ENCODE assay signal across 8 cellular contexts in genomic region chr4:3791910-3792542, GRCh38. TPM values are rescaled to one million over a fixed set of nuclear protein-coding genes. Genes with fewer than 3 reads are reported as not detected.
DNase-seq lines count a peak whose midpoint lies in the region; ATAC-seq, FAIRE-seq and TF ChIP-seq lines count a peak whose summit lies in the region.

No MANE protein-coding gene starts in this region.

- POLR2A ChIA-PET in K562 (lab: Yijun Ruan, JAX), result interaction anchor here (0.5 to 0.6 kb wide), 2 partner anchors 21 to 60 kb away, joined by 3 read pairs; no protein-coding TSS in a partner anchor

- TF ChIP-seq RAD21 in K562 (CRISPR knock-in tag; conservative IDR thresholded peaks at IDR 0.05 in 1 of 2, IDR thresholded peaks at IDR 0.05 in 1 of 2), result no peak
- no peak for TF ChIP-seq RAD21 in liver (IDR thresholded peaks at IDR 0.05)

- H3K4me1 ChIP-seq in K562 (replicated peaks in 1 of 2; ENCODE audit: control insufficient read depth in 2 of 2, insufficient read depth in 2 of 2, low read length in 2 of 2) (no peaks in the 10 kb centered on the region), liver (ENCODE audit: control insufficient read depth in 4 of 4, insufficient read depth in 4 of 4, low read length in 3 of 4) (no peaks in the 10 kb centered on the region), spleen (no peaks in the 10 kb centered on the region)

- H3K36me3 ChIP-seq in K562 (ENCODE audit: control insufficient read depth, insufficient read depth, low read length), result no peaks in the 10 kb centered on the region
- H3K36me3 ChIP-seq in liver (ENCODE audit: control insufficient read depth in 4 of 4, insufficient read depth in 3 of 4, low read depth in 1 of 4, low read length in 3 of 4), result no peaks in the 10 kb centered on the region
- no peaks in the 10 kb centered on the region for H3K36me3 ChIP-seq in spleen

- H3K9me1 ChIP-seq in K562 (ENCODE audit: control insufficient read depth, insufficient read depth, low read length), result peaks cover 2% of the 10 kb centered on the region

- H3K9ac ChIP-seq in K562 (ENCODE audit: insufficient read depth in 1 of 2, low read depth in 2 of 2, low read length in 2 of 2) (no peak overlapping the region), liver (ENCODE audit: low read depth in 1 of 2, low read length in 2 of 2) (no peak overlapping the region)

- no peak overlapping the region for H3K4me2 ChIP-seq in K562 (ENCODE audit: insufficient read depth, low read length)

- H2AFZ ChIP-seq in K562 (ENCODE audit: low read depth, low read length), result no peak overlapping the region

- FAIRE-seq in K562 (lab: Jason Lieb, UNC), result no peak

- TF ChIP-seq POLR2A in K562 (conservative IDR thresholded peaks at IDR 0.05) (no peak), spleen (IDR thresholded peaks at IDR 0.05) (no peak)

- BruUV-seq in K562 (replicated peaks; lab: Mats Ljungman, UMichigan), result no TSS peak

- 0 out of 2 replicates have a peak, but pooled peaks cover 11% of the 10 kb centered on the region for H4K20me1 ChIP-seq in K562 (replicated peaks; ENCODE audit: control insufficient read depth, insufficient read depth, low read length)

- TF ChIP-seq CTCF in K562 (IDR thresholded peaks at IDR 0.05 in 2 of 3, conservative IDR thresholded peaks at IDR 0.05 in 1 of 3; ENCODE audit: insufficient read depth in 2 of 3, low read depth in 1 of 3, low read length in 3 of 3), result no peak
- TF ChIP-seq CTCF in liver (IDR thresholded peaks at IDR 0.05; ENCODE audit: low read depth, low read length, missing input control), result no peak
- TF ChIP-seq CTCF in spleen (IDR thresholded peaks at IDR 0.05 in 8 of 11, conservative IDR thresholded peaks at IDR 0.05 in 3 of 11), result no peak

- CTCF ChIA-PET in K562 (lab: Yijun Ruan, JAX; ENCODE audit: low intra/inter-chr PET ratio), result no interaction called here

- no peak overlapping the region for H3K4me3 ChIP-seq in K562
- no peak overlapping the region for H3K4me3 ChIP-seq in liver (ENCODE audit: low read depth in 1 of 3, low read length in 3 of 3)
- no peak overlapping the region for H3K4me3 ChIP-seq in spleen

- H3K27me3 ChIP-seq in K562 (ENCODE audit: control insufficient read depth in 2 of 2, insufficient read depth in 2 of 2, low read length in 2 of 2), result peaks cover 0 to 18% of the 10 kb centered on the region in 2 experiments; a peak in 2 of 5 replicates
- H3K27me3 ChIP-seq in liver (ENCODE audit: control insufficient read depth in 4 of 4, insufficient read depth in 4 of 4, low read length in 3 of 4), result no peaks in the 10 kb centered on the region
- H3K27me3 ChIP-seq in spleen (replicated peaks in 1 of 7), result peaks cover 0 to 40% (median 9%) of the 10 kb centered on the region in 7 donors

- H3K9me3 ChIP-seq in K562 (replicated peaks; ENCODE audit: control insufficient read depth, insufficient read depth, low read depth, low read length) (no peaks in the 10 kb centered on the region), liver (ENCODE audit: control insufficient read depth in 4 of 4, low read length in 3 of 4) (peaks cover 0 to 5% (median 3%) of the 10 kb centered on the region in 4 donors), spleen (peaks cover 0 to 35% (median 27%) of the 10 kb centered on the region in 8 donors)

- no peaks in the 10 kb centered on the region for H3K79me2 ChIP-seq in K562 (ENCODE audit: control insufficient read depth, insufficient read depth, low read length)

- peak; percentile 85 for ATAC-seq in K562

- TF ChIP-seq EP300 in K562 (IDR thresholded peaks at IDR 0.05; ENCODE audit: low read length), result no peak

- 2% methylated on average over 11 of the region's 13 CpGs for WGBS in K562 (ENCODE audit: insufficient coverage, low coverage, missing lambda C conversion rate)
- 17% methylated on average over 13 of the region's 13 CpGs for WGBS in liver
- WGBS in spleen, 5 donors, result 23 to 29% (median 27%) methylated on average over 11 to 13 of the region's 13 CpGs

- no peak overlapping the region for H3K27ac ChIP-seq in K562 (ENCODE audit: extremely low read depth, low read depth, low read length)
- no peak overlapping the region for H3K27ac ChIP-seq in liver (ENCODE audit: low read depth in 1 of 2, low read length in 2 of 2)
- no peak overlapping the region for H3K27ac ChIP-seq in spleen

- peak; percentile 67 for DNase-seq in AG20443 (ENCODE audit: low spot score)
- peak; percentile 79 for DNase-seq in HuH-7 (ENCODE audit: low spot score)
- DNase-seq in K562 (ENCODE audit: extremely low read depth in 1 of 4, low spot score in 3 of 4), result peak; percentile 46 to 66 (median 56)
- DNase-seq in NCI-H510A treated with DMSO at 0.1 percent for 48 hours (lab: John Stamatoyannopoulos, UW), result no peak
- DNase-seq in NCI-H2196 treated with DMSO at 0.1 percent for 48 hours (lab: John Stamatoyannopoulos, UW; ENCODE audit: unreplicated experiment), result no peak
- DNase-seq in NCI-H2029 treated with DMSO at 0.1 percent for 48 hours (lab: John Stamatoyannopoulos, UW), result no peak
- no peak for DNase-seq in spleen

- intact Hi-C loops in K562 (cut with micrococcal nuclease) (no loop called here), spleen (cut with DNase I; ENCODE audit: low total_unique reads) (no loop called here)

- in situ Hi-C loops in K562 (cut with MboI), result no loop called here

TF ChIP-seq in K562, 482 proteins besides CTCF, POLR2A, EP300 and RAD21 (continues in another document):
- TF ChIP-seq MIER1 (IDR thresholded peaks at IDR 0.05; ENCODE audit: low read depth), result peak; percentile 93
- no peak for TF ChIP-seq PURB (CRISPR knock-in tag; IDR thresholded peaks at IDR 0.05; ENCODE audit: low read depth)
- TF ChIP-seq ZNF212 (CRISPR knock-in tag; IDR thresholded peaks at IDR 0.05), result no peak
- TF ChIP-seq NCOA4 (IDR thresholded peaks at IDR 0.05; ENCODE audit: partially characterized antibody), result no peak
- peak; percentile 13; the same call in 1 of the 2 replicates for TF ChIP-seq USF2 (CRISPR knock-in tag; IDR thresholded peaks at IDR 0.05)
- no peak for TF ChIP-seq MYNN (IDR thresholded peaks at IDR 0.05)
- TF ChIP-seq MYNN (CRISPR knock-in tag; IDR thresholded peaks at IDR 0.05), result 0 out of 2 replicates have a peak, but pooled peaks have one; percentile 15
- TF ChIP-seq CBX3 (IDR thresholded peaks at IDR 0.05; ENCODE audit: borderline replicate concordance in 1 of 2, low read length in 2 of 2), result peak in 1 of 2 experiments; percentile 16; a peak in 1 of 3 replicates

TF ChIP-seq in liver, 16 proteins besides CTCF, POLR2A, EP300 and RAD21:
- TF ChIP-seq REST (IDR thresholded peaks at IDR 0.05) (peak; percentile 100), EGR1 (IDR thresholded peaks at IDR 0.05; ENCODE audit: low read depth in 2 of 2) (no peak), GABPA (IDR thresholded peaks at IDR 0.05 in 1 of 2, conservative IDR thresholded peaks at IDR 0.05 in 1 of 2) (no peak), HNF4G (IDR thresholded peaks at IDR 0.05) (no peak), ATF3 (IDR thresholded peaks at IDR 0.05) (no peak)
TF ChIP-seq in liver: peak in this region for 1.

RNA-seq across cellular contexts. Expression of gene ADRA2C, which starts 25.8 kb away (rescaled TPM):
- total RNA-seq in K562 (2011; cell fraction: chromatin; rRNA removed; ENCODE audit: low replicate concordance), result 0.32 and 1.0 TPM in 2 replicates
- 1.2 and 1.7 TPM in 2 replicates for total RNA-seq in K562 (2011; cell fraction: nucleolus; rRNA removed)
- total RNA-seq in K562 (2011; cell fraction: nucleoplasm; rRNA removed), result 0.88 TPM in 1 of 2 replicates, not detected in the other
- total RNA-seq in K562 (2014; rRNA removed) (0.14 and 0.61 TPM in 2 replicates), K562 (2014; rRNA removed; fragmentation: Illumina TruSeq; extraction: Trizol) (0.11 and 0.13 TPM in 2 replicates), K562 (2015; rRNA removed; fragmentation: Illumina TruSeq; extraction: Trizol) (0.11 and 0.14 TPM in 2 replicates), K562 (2021) (0.33 and 0.54 TPM in 2 replicates), liver (1 to 10 TPM in 1 of 2 donors, under 1 TPM in 1; 0.19 to 1.1 TPM), spleen (10 to 100 TPM; 19.5 to 42.1 (median 37.6) TPM)
- polyA plus RNA-seq in K562 (2011; rRNA removed) (0.21 and 0.42 TPM in 2 replicates), K562 (2014; fragmentation: Illumina TruSeq; extraction: Trizol) (0.06 TPM in 1 of 2 replicates, not detected in the other), K562 (2014; fragmentation: Nextera tagmentation; extraction: Ambion mirVana) (not detected), K562 (2014; rRNA removed) (0.43 and 0.58 TPM in 2 replicates), liver (under 1 TPM in 1 of 2 donors, not detected in 1; 0.28 TPM), spleen (10 to 100 TPM in 1 of 3 donors, 1 to 10 TPM in 2; 9.4 to 15.5 (median 9.9) TPM)
- 0.55 and 1.4 TPM in 2 replicates for polyA plus RNA-seq in K562 (2011; cell fraction: cytosol; rRNA removed)
- polyA plus RNA-seq in K562 (2011; cell fraction: nucleus; rRNA removed), result 0.77 and 0.88 TPM in 2 replicates
- 0.17 and 0.69 TPM in 2 replicates for polyA plus RNA-seq in K562 (2012)
- polyA minus RNA-seq in K562 (2011; rRNA and poly(A)+ RNA removed), result 0.28 TPM in 1 of 2 replicates, not detected in the other
- 1.6 TPM in 1 of 2 replicates, not detected in the other for polyA minus RNA-seq in K562 (2011; cell fraction: cytosol; rRNA and poly(A)+ RNA removed)
- polyA minus RNA-seq in K562 (2011; cell fraction: nucleus; rRNA and poly(A)+ RNA removed), result 0.81 and 1.1 TPM in 2 replicates

Comparison
In these comparisons a context has a peak if more than half of its experiments do, and no peak if none do; other contexts are left out.
1. DNase-seq: peak in AG20443 (single experiment), HuH-7 (single experiment) and K562 (4 of 4); none in NCI-H510A treated with DMSO at 0.1 percent for 48 hours (single experiment), NCI-H2196 treated with DMSO at 0.1 percent for 48 hours (single experiment), NCI-H2029 treated with DMSO at 0.1 percent for 48 hours (single experiment) and spleen (single experiment).
2. RNA of gene ADRA2C, which starts 25.8 kb away (total RNA-seq): 19.5 to 42.1 TPM in spleen; 0.19 to 1.1 TPM in liver and 0.11 to 1.7 TPM in K562; every median in the first group is over 4 times any median in the second.